8 cellular contexts compared by ENCODE assay signal in genomic region chr20:63830821-63831593, GRCh38. TPM values are rescaled to one million over a fixed set of nuclear protein-coding genes. Genes with fewer than 3 reads are reported as not detected.
DNase-seq lines count a peak whose midpoint lies in the region; ATAC-seq and TF ChIP-seq lines count a peak whose summit lies in the region.

Gene ZBTB46 (minus strand): TSS chr20:63831264. CDS start chr20:63790757, 40,507 bp downstream.

- peaks cover 62 to 86% (median 84%) of the 10 kb centered on the region in 11 experiments for H3K27me3 ChIP-seq in BLaER1 treated with 17β-estradiol and CSF1 and Interleukin-3, amounts not matched to agents 10 nM and 100 nM
- no peaks in the 10 kb centered on the region for H3K27me3 ChIP-seq in ascending aorta
- peaks cover 17% of the 10 kb centered on the region for H3K27me3 ChIP-seq in hepatocyte

- peak within 1 kb of the TSS; percentile 60 for H2AFZ ChIP-seq in hepatocyte

- peak; percentile 57 for ATAC-seq in GM18511 (IDR thresholded peaks at IDR 0.05; ENCODE audit: unreplicated experiment)
- ATAC-seq in sciatic nerve: no peak
- no peak for ATAC-seq in GM19452 (IDR thresholded peaks at IDR 0.05; ENCODE audit: unreplicated experiment)

- H3K27ac ChIP-seq in BLaER1 treated with 17β-estradiol and CSF1 and Interleukin-3, amounts not matched to agents 10 nM and 100 nM: peak within 1 kb of the TSS in 2 of 11 experiments; percentile 23 to 67; a peak in 3 of 22 replicates
- peak within 1 kb of the TSS in 1 of 2 donors; percentile 39 for H3K27ac ChIP-seq in ascending aorta
- H3K27ac ChIP-seq in hepatocyte: no peak within 1 kb of the TSS

- H3K4me3 ChIP-seq in BLaER1 treated with 17β-estradiol and CSF1 and Interleukin-3, amounts not matched to agents 10 nM and 100 nM: peak within 1 kb of the TSS; percentile 58 to 83 (median 68)
- peak within 1 kb of the TSS; percentile 82 to 99 for H3K4me3 ChIP-seq in ascending aorta
- H3K4me3 ChIP-seq in hepatocyte: peak within 1 kb of the TSS; percentile 59

- DNase-seq in M059J (ENCODE audit: low read depth) (peak; percentile 48), ascending aorta (ENCODE audit: low spot score in 2 of 2) (no peak), hepatocyte (ENCODE audit: low spot score) (peak; percentile 84), sciatic nerve (ENCODE audit: low spot score) (no peak), kidney glomerular epithelial cell (lab: John Stamatoyannopoulos, UW) (no peak)

- peaks cover 15% of the 10 kb centered on the region for H3K79me2 ChIP-seq in hepatocyte

- peaks cover 0 to 7% (median 3%) of the 10 kb centered on the region in 11 experiments; a peak in 8 of 22 replicates for H3K9me3 ChIP-seq in BLaER1 treated with 17β-estradiol and CSF1 and Interleukin-3, amounts not matched to agents 10 nM and 100 nM (replicated peaks in 1 of 11)
- H3K9me3 ChIP-seq in ascending aorta: no peaks in the 10 kb centered on the region
- no peaks in the 10 kb centered on the region for H3K9me3 ChIP-seq in hepatocyte (ENCODE audit: low read depth)

- no peaks in the 10 kb centered on the region for H3K36me3 ChIP-seq in BLaER1 treated with 17β-estradiol and CSF1 and Interleukin-3, amounts not matched to agents 10 nM and 100 nM
- H3K36me3 ChIP-seq in ascending aorta (no peaks in the 10 kb centered on the region), hepatocyte (replicated peaks; ENCODE audit: insufficient read depth, low read depth) (no peaks in the 10 kb centered on the region)

- H3K9me2 ChIP-seq in hepatocyte (replicated peaks; ENCODE audit: insufficient read depth): no peaks in the 10 kb centered on the region

- H3K9ac ChIP-seq in BLaER1 treated with 17β-estradiol and CSF1 and Interleukin-3, amounts not matched to agents 10 nM and 100 nM: peak within 1 kb of the TSS; percentile 0 to 83 (median 65); a peak in 20 of 22 replicates

- no CpG with 5 or more reads among the region's 152 CpGs for WGBS in hepatocyte (ENCODE audit: low lambda C conversion rate, missing lambda C conversion rate)

- peaks cover 0 to 49% (median 34%) of the 10 kb centered on the region in 11 experiments; a peak in 19 of 22 replicates for H4K20me1 ChIP-seq in BLaER1 treated with 17β-estradiol and CSF1 and Interleukin-3, amounts not matched to agents 10 nM and 100 nM
- no peaks in the 10 kb centered on the region for H4K20me1 ChIP-seq in hepatocyte (ENCODE audit: insufficient read depth, poor library complexity, severe bottlenecking)

- intact Hi-C loops in ascending aorta (cut with DNase I) (loop anchor here (1.0 to 5.0 kb wide), 2 partner anchors 34 to 89 kb away; partner anchors contain the start of gene TPD52L2), sciatic nerve (cut with DNase I) (no loop called here)

- TF ChIP-seq CTCF in ascending aorta (IDR thresholded peaks at IDR 0.05) (no peak), hepatocyte (IDR thresholded peaks at IDR 0.05; ENCODE audit: poor library complexity) (no peak)

- peak within 1 kb of the TSS; percentile 91 to 97 (median 95) for H3K4me2 ChIP-seq in BLaER1 treated with 17β-estradiol and CSF1 and Interleukin-3, amounts not matched to agents 10 nM and 100 nM
- H3K4me2 ChIP-seq in hepatocyte: peak within 1 kb of the TSS; percentile 89

- H3K4me1 ChIP-seq in BLaER1 treated with 17β-estradiol and CSF1 and Interleukin-3, amounts not matched to agents 10 nM and 100 nM: peaks cover 42 to 67% (median 53%) of the 10 kb centered on the region in 10 experiments
- H3K4me1 ChIP-seq in ascending aorta: peaks cover 14 to 30% of the 10 kb centered on the region in 2 donors
- H3K4me1 ChIP-seq in hepatocyte (ENCODE audit: insufficient read depth): peaks cover 15% of the 10 kb centered on the region

RNA-seq across cellular contexts. Expression of gene ZBTB46, which starts in this region (rescaled TPM):
- total RNA-seq in M059J (2014; rRNA removed; shearing (Covaris generic)): 2.5 and 3.1 TPM in 2 replicates
- 39.5 TPM for total RNA-seq in ascending aorta
- 4.0 and 5.2 TPM in 2 replicates for total RNA-seq in hepatocyte
- polyA plus RNA-seq in hepatocyte: 2.0 and 3.2 TPM in 2 replicates
- 30.2 TPM for total RNA-seq in sciatic nerve

Comparison
In these comparisons a context has a peak if more than half of its experiments do, and no peak if none do; other contexts are left out.
1. DNase-seq: peak in M059J (single experiment) and hepatocyte (single experiment); none in ascending aorta (0 of 2), sciatic nerve (single experiment) and kidney glomerular epithelial cell (single experiment).
2. Peak in every context shown above with its lines, with median percentiles within 50 percentile points of each other: H3K4me3 ChIP-seq.